1 cellular context compared by ENCODE assay signal in genomic region chr17:65385726-65386125, GRCh38.
TF ChIP-seq lines count a peak whose summit lies in the region.

No MANE protein-coding gene starts in this region.

TF ChIP-seq in K562, 482 proteins besides CTCF, POLR2A, EP300 and RAD21 (continued from another document):
- TF ChIP-seq ZNF740 (CRISPR knock-in tag; IDR thresholded peaks at IDR 0.05) (no peak), ZNF740 (tag; IDR thresholded peaks at IDR 0.05) (no peak)
